ENCODE assay signal across 1 cellular context in genomic region chr22:25372000-25372595, GRCh38.
TF ChIP-seq lines count a peak whose summit lies in the region.

No MANE protein-coding gene starts in this region.

TF ChIP-seq in IMR-90, 13 proteins besides CTCF, POLR2A, EP300 and RAD21 (continued from another document):
- TF ChIP-seq CEBPB (IDR thresholded peaks at IDR 0.05; ENCODE audit: low read depth, low read length), result no peak
